In the genomic region with DNA sequence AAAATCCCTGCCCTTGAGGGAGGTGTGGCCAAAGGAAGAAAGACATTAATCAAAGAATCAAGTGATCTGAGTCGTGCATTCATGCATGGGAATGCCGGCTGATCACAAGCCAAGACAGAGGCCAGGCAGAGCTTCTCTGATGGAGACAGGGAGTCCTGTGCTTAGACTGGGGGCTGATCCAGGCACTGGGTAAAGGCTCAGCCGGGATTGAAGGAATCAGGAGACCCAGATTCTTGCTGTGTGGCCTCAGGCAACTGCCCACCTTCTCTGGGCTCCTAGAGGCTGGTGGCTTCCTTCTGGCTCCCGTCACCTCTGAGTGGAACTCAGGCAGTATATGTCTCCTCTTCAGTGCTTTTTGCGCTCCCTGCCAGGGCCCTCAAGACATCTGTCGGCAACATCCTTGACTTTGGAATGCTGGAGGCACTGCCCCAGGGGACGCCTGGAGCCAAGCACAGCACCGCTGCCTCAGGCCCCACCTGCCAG, we compare ENCODE assay signal across 12 cellular contexts. TPM values are rescaled to one million over a fixed set of nuclear protein-coding genes. Genes with fewer than 3 reads are reported as not detected.
DNase-seq lines count a peak whose midpoint lies in the region; ATAC-seq, FAIRE-seq and TF ChIP-seq lines count a peak whose summit lies in the region.
"Had no signal": no experiment of that assay in that cellular context is flagged by ENCODE, and none has a peak within 500 bp of the region (broad histone marks: within the 10 kb centered on the region; RNA-seq: fewer than 3 reads in every experiment).

No MANE protein-coding gene starts in this region.

- ATAC-seq in heart right ventricle (no peak), Right ventricle myocardium inferior (no peak)

- H3K36me3 ChIP-seq in heart right ventricle: no peaks in the 10 kb centered on the region
- no peaks in the 10 kb centered on the region for H3K36me3 ChIP-seq in astrocyte (ENCODE audit: insufficient read depth, low read length)
- H3K36me3 ChIP-seq: neutrophil had no signal

- H3K4me3 Mint-ChIP-seq in astrocyte (ENCODE audit: unreplicated experiment) (peak overlapping the region; percentile 60), mesothelial cell of epicardium (peak overlapping the region; percentile 38), type B pancreatic cell (peak overlapping the region; percentile 86)

- H3K36me3 Mint-ChIP-seq in astrocyte (ENCODE audit: low read depth, unreplicated experiment) (peaks cover 13% of the 10 kb centered on the region), mesothelial cell of epicardium (peaks cover 3% of the 10 kb centered on the region), type B pancreatic cell (peaks cover 4% of the 10 kb centered on the region)

- no peak overlapping the region for H2AFZ ChIP-seq in astrocyte (ENCODE audit: low read depth, low read length)

- peaks cover 96% of the 10 kb centered on the region for H3K79me2 ChIP-seq in astrocyte (ENCODE audit: insufficient read depth, low read length)

- H3K9me3 ChIP-seq in heart right ventricle (no peaks in the 10 kb centered on the region), astrocyte (ENCODE audit: insufficient read depth, low read depth, low read length) (no peaks in the 10 kb centered on the region)
- H3K9me3 ChIP-seq: neutrophil had no signal

- no peak for TF ChIP-seq CTCF in heart right ventricle (IDR thresholded peaks at IDR 0.05)
- TF ChIP-seq CTCF in astrocyte (IDR thresholded peaks at IDR 0.05; ENCODE audit: insufficient read depth, low read depth, low read length): no peak
- no peak for TF ChIP-seq CTCF in mesothelial cell of epicardium (IDR thresholded peaks at IDR 0.05; ENCODE audit: unreplicated experiment)
- no peak for TF ChIP-seq CTCF in type B pancreatic cell (conservative IDR thresholded peaks at IDR 0.05)

- H3K27ac ChIP-seq in heart right ventricle: peak overlapping the region in 9 of 10 donors; percentile 26 to 100 (median 70)
- H3K27ac ChIP-seq in astrocyte (ENCODE audit: low read depth, low read length): peak overlapping the region; percentile 34
- H3K27ac ChIP-seq: neutrophil had no signal

- H3K27me3 ChIP-seq in heart right ventricle (peaks cover 0 to 11% (median 0%) of the 10 kb centered on the region in 7 donors), astrocyte (ENCODE audit: insufficient read depth, low read length) (no peaks in the 10 kb centered on the region)

- H3K4me1 ChIP-seq in heart right ventricle: peaks cover 28 to 96% (median 90%) of the 10 kb centered on the region in 9 donors
- peaks cover 44% of the 10 kb centered on the region for H3K4me1 ChIP-seq in astrocyte (ENCODE audit: insufficient read depth, low read length)

- no peak for FAIRE-seq in astrocyte (lab: Jason Lieb, UNC)

- H3K9me3 Mint-ChIP-seq in astrocyte (ENCODE audit: unreplicated experiment) (no peaks in the 10 kb centered on the region), mesothelial cell of epicardium (no peaks in the 10 kb centered on the region), type B pancreatic cell (no peaks in the 10 kb centered on the region)

- no peak overlapping the region for H3K4me3 ChIP-seq in heart right ventricle
- H3K4me3 ChIP-seq in astrocyte (ENCODE audit: insufficient read depth, low read depth, low read length): no peak overlapping the region

- peaks cover 89% of the 10 kb centered on the region for H4K20me1 ChIP-seq in astrocyte (ENCODE audit: insufficient read depth, low read length)

- 41 to 44% methylated on average over 8 of the region's 8 CpGs for WGBS in heart right ventricle, 2 donors

- H3K27ac Mint-ChIP-seq in astrocyte (ENCODE audit: unreplicated experiment): peak overlapping the region; percentile 77
- H3K27ac Mint-ChIP-seq in mesothelial cell of epicardium: peak overlapping the region; percentile 98
- peak overlapping the region; percentile 96 for H3K27ac Mint-ChIP-seq in type B pancreatic cell

- H3K4me1 Mint-ChIP-seq in astrocyte (ENCODE audit: low read depth, unreplicated experiment) (peaks cover 65% of the 10 kb centered on the region), mesothelial cell of epicardium (peaks cover 82% of the 10 kb centered on the region), type B pancreatic cell (ENCODE audit: unreplicated experiment) (peaks cover 72% of the 10 kb centered on the region)

- DNase-seq in heart right ventricle (no peak), Right ventricle myocardium inferior (ENCODE audit: missing footprints) (no peak), astrocyte (ENCODE audit: low read depth) (no peak), mesothelial cell of epicardium (ENCODE audit: low spot score in 2 of 2, unreplicated experiment in 2 of 2) (no peak), type B pancreatic cell (ENCODE audit: extremely low spot score, unreplicated experiment) (no peak), cortex of kidney (lab: John Stamatoyannopoulos, UW) (no peak), UCSD-AML1 (lab: John Stamatoyannopoulos, UW; ENCODE audit: unreplicated experiment) (no peak), NCI-H1092 (lab: John Stamatoyannopoulos, UW) (no peak)
- DNase-seq: activated effector memory CD4-positive, alpha-beta T cell treated with anti-CD3 and anti-CD28 coated beads, Interleukin-2, amount 50 U/mL, for 16 hours; stimulated activated CD8-positive, alpha-beta memory T cell treated with anti-CD3 and anti-CD28 coated beads, Interleukin-4, amount 100 ng/mL, for 48 hours; T-helper 2 cell had no signal

- intact Hi-C loops in heart right ventricle (cut with DNase I) (loop anchor here in 1 of 10 donors (5.0 kb wide), 1 partner anchor 43 kb away; no protein-coding TSS in a partner anchor), Right ventricle myocardium inferior (cut with DNase I) (loop anchor here (5.0 kb wide), 2 partner anchors 33 to 273 kb away; a partner anchor contains a TSS)

- H3K9ac ChIP-seq in astrocyte (ENCODE audit: low read length): peak overlapping the region; percentile 54

- no peak overlapping the region for H3K4me2 ChIP-seq in astrocyte (ENCODE audit: low read length)

- H3K27me3 Mint-ChIP-seq in astrocyte (ENCODE audit: low read depth, unreplicated experiment) (no peaks in the 10 kb centered on the region), mesothelial cell of epicardium (ENCODE audit: low read depth) (no peaks in the 10 kb centered on the region), type B pancreatic cell (peaks cover 4% of the 10 kb centered on the region)

RNA-seq across cellular contexts. Expression of a gene that starts 17.7 kb away (rescaled TPM):
- total RNA-seq in heart right ventricle (10 to 100 TPM; 15.8 to 32.0 (median 20.9) TPM), Right ventricle myocardium inferior (31.9 TPM), astrocyte (39.1 and 39.8 TPM in 2 replicates), mesothelial cell of epicardium (127 to 137 TPM (median 129 TPM) in 3 replicates), type B pancreatic cell (ENCODE audit: low replicate concordance) (61.1 and 61.3 TPM in 2 replicates)
- polyA plus RNA-seq in heart right ventricle: 10 to 100 TPM; 13.8 to 17.5 TPM
